Comparison of ENCODE assay signal across 8 cellular contexts in genomic region chr10:72318383-72319262, GRCh38. TPM values are rescaled to one million over a fixed set of nuclear protein-coding genes. Genes with fewer than 3 reads are reported as not detected.
DNase-seq lines count a peak whose midpoint lies in the region; ATAC-seq and TF ChIP-seq lines count a peak whose summit lies in the region.

No MANE protein-coding gene starts in this region.

- peak overlapping the region; percentile 76 to 100 (median 97) for H3K27ac Mint-ChIP-seq in CD8-positive, alpha-beta memory T cell

- TF ChIP-seq CTCF in NB4 (IDR thresholded peaks at IDR 0.05; ENCODE audit: low read depth, low read length) (no peak), neutrophil (IDR thresholded peaks at IDR 0.05) (no peak)

- no peaks in the 10 kb centered on the region for H3K36me3 ChIP-seq in CD8-positive, alpha-beta memory T cell (ENCODE audit: insufficient read depth, low read length)
- H3K36me3 ChIP-seq in neutrophil: no peaks in the 10 kb centered on the region

- ATAC-seq in esophagus mucosa: no peak

- H3K4me1 ChIP-seq in CD8-positive, alpha-beta memory T cell (ENCODE audit: insufficient read depth, low read length): peaks cover 83% of the 10 kb centered on the region
- peaks cover 85 to 96% of the 10 kb centered on the region in 2 experiments for H3K4me1 ChIP-seq in neutrophil (ENCODE audit: control insufficient read depth in 1 of 2, insufficient read depth in 1 of 2, low read depth in 1 of 2, low read length in 1 of 2)

- POLR2A ChIA-PET in CD8-positive, alpha-beta memory T cell (lab: Charles Lee): interaction anchor here (0.5 to 3.5 kb wide), 10 partner anchors 8 to 104 kb away, joined by 3 to 30 read pairs (median 4); partner anchors contain the start of genes ANAPC16 and ASCC1

- no peak for DNase-seq in CD8-positive, alpha-beta memory T cell
- no peak for DNase-seq in NB4 (ENCODE audit: low read depth)
- no peak for DNase-seq in superior temporal gyrus (ENCODE audit: extremely low spot score)
- DNase-seq in stimulated activated CD4-positive, alpha-beta T cell treated with anti-CD3 and anti-CD28 coated beads, Interleukin-4, amount 100 ng/mL, for 1 hour: no peak
- DNase-seq in OCI-M2 (lab: John Stamatoyannopoulos, UW; ENCODE audit: unreplicated experiment): no peak

- CTCF ChIA-PET in CD8-positive, alpha-beta memory T cell (lab: Charles Lee): interaction anchor here (1.0 to 5.6 kb wide), 9 partner anchors 10 to 271 kb away, joined by 3 to 52 read pairs (median 7); partner anchors contain the start of gene DDIT4

- peak overlapping the region; percentile 89 for H3K27ac ChIP-seq in CD8-positive, alpha-beta memory T cell (ENCODE audit: low read depth, low read length)
- H3K27ac ChIP-seq in cingulate gyrus (ENCODE audit: low read depth, low read length) (peak overlapping the region; percentile 84), neutrophil (peak overlapping the region; percentile 99)

- H3K4me1 Mint-ChIP-seq in CD8-positive, alpha-beta memory T cell: peaks cover 60 to 79% (median 63%) of the 10 kb centered on the region in 3 donors

- peak overlapping the region; percentile 41 for H3K4me3 ChIP-seq in CD8-positive, alpha-beta memory T cell (ENCODE audit: low read length)
- H3K4me3 ChIP-seq in NB4 (ENCODE audit: low read depth, low read length) (peak overlapping the region; percentile 63), neutrophil (ENCODE audit: low read depth in 1 of 2, low read length in 1 of 2) (peak overlapping the region; percentile 70 to 74)

- H3K36me3 Mint-ChIP-seq in CD8-positive, alpha-beta memory T cell: no peaks in the 10 kb centered on the region

- TF ChIP-seq POLR2A in NB4 (IDR thresholded peaks at IDR 0.05; ENCODE audit: extremely low read depth, insufficient read length): no peak

- peaks cover 0 to 1% of the 10 kb centered on the region in 2 donors for H3K27me3 Mint-ChIP-seq in CD8-positive, alpha-beta memory T cell

- no peaks in the 10 kb centered on the region for H3K27me3 ChIP-seq in CD8-positive, alpha-beta memory T cell (ENCODE audit: insufficient read depth, low read length, poor library complexity, severe bottlenecking)
- no peaks in the 10 kb centered on the region for H3K27me3 ChIP-seq in neutrophil

- H3K4me3 Mint-ChIP-seq in CD8-positive, alpha-beta memory T cell: peak overlapping the region; percentile 40 to 92 (median 81)

- H3K9me3 Mint-ChIP-seq in CD8-positive, alpha-beta memory T cell: no peaks in the 10 kb centered on the region

- H3K9me3 ChIP-seq in CD8-positive, alpha-beta memory T cell (ENCODE audit: low read length): no peaks in the 10 kb centered on the region
- no peaks in the 10 kb centered on the region for H3K9me3 ChIP-seq in neutrophil

RNA-seq across cellular contexts. Expression of gene DNAJB12, which starts 36.1 kb away (rescaled TPM):
- total RNA-seq in CD8-positive, alpha-beta memory T cell: 10 to 100 TPM; 29.4 to 30.4 TPM
- polyA plus RNA-seq in CD8-positive, alpha-beta memory T cell: 28.0 TPM
- total RNA-seq in esophagus mucosa: 21.6 TPM

RNA-seq across cellular contexts. Expression of gene DDIT4, which starts 44.9 kb away (rescaled TPM):
- total RNA-seq in CD8-positive, alpha-beta memory T cell: 100 to 1,000 TPM; 144 to 156 TPM
- polyA plus RNA-seq in CD8-positive, alpha-beta memory T cell: 183 TPM
- 417 TPM for total RNA-seq in esophagus mucosa
